2 cellular contexts compared by ENCODE assay signal in genomic region chr2:196171248-196171871, GRCh38.
TF ChIP-seq lines count a peak whose summit lies in the region.

Gene STK17B (minus strand): TSS chr2:196171578. CDS start chr2:196163383, 8,195 bp downstream.

TF ChIP-seq in HCT116, 20 proteins besides CTCF, POLR2A, EP300 and RAD21 (continued from another document):
- TF ChIP-seq REST (IDR thresholded peaks at IDR 0.05; ENCODE audit: low read depth) (no peak), MAX (IDR thresholded peaks at IDR 0.05) (peak; percentile 70), ELF1 (IDR thresholded peaks at IDR 0.05; ENCODE audit: borderline replicate concordance, low read depth) (no peak), JUND (IDR thresholded peaks at IDR 0.05) (no peak), SRF (IDR thresholded peaks at IDR 0.05; ENCODE audit: low read depth) (no peak), ZNF274 (IDR thresholded peaks at IDR 0.05; ENCODE audit: low read depth, low read length) (no peak), EGR1 (IDR thresholded peaks at IDR 0.05; ENCODE audit: low read depth) (0 out of 2 replicates have a peak, but pooled peaks have one; percentile 13), POLR2AphosphoS5 (IDR thresholded peaks at IDR 0.05; ENCODE audit: low read depth, low read length) (peak; percentile 98)

TF ChIP-seq in SK-N-SH, 30 proteins besides CTCF, POLR2A, EP300 and RAD21 (continued from another document):
- TF ChIP-seq REST (IDR thresholded peaks at IDR 0.05; ENCODE audit: low read depth, low read length) (peak; percentile 71; the same call in 1 of the 2 replicates), NRF1 (IDR thresholded peaks at IDR 0.05; ENCODE audit: low read depth, low read length) (peak; percentile 36; the same call in 1 of the 2 replicates), TAF1 (IDR thresholded peaks at IDR 0.05; ENCODE audit: borderline replicate concordance, low read depth, low read length) (peak; percentile 100), CHD2 (IDR thresholded peaks at IDR 0.05; ENCODE audit: low read length, partially characterized antibody) (peak; percentile 17), USF1 (IDR thresholded peaks at IDR 0.05; ENCODE audit: borderline replicate concordance, low read depth) (peak; percentile 94), MXI1 (IDR thresholded peaks at IDR 0.05; ENCODE audit: low read depth, low read length) (peak; percentile 34; the same call in 1 of the 2 replicates), TEAD4 (IDR thresholded peaks at IDR 0.05; ENCODE audit: borderline replicate concordance, insufficient read depth) (no peak), JUND (IDR thresholded peaks at IDR 0.05) (no peak), MAX (IDR thresholded peaks at IDR 0.05; ENCODE audit: low read depth) (0 out of 2 replicates have a peak, but pooled peaks have one; percentile 40), GATA2 (CRISPR knock-in tag; IDR thresholded peaks at IDR 0.05) (no peak)
- TF ChIP-seq, protein P1, sequence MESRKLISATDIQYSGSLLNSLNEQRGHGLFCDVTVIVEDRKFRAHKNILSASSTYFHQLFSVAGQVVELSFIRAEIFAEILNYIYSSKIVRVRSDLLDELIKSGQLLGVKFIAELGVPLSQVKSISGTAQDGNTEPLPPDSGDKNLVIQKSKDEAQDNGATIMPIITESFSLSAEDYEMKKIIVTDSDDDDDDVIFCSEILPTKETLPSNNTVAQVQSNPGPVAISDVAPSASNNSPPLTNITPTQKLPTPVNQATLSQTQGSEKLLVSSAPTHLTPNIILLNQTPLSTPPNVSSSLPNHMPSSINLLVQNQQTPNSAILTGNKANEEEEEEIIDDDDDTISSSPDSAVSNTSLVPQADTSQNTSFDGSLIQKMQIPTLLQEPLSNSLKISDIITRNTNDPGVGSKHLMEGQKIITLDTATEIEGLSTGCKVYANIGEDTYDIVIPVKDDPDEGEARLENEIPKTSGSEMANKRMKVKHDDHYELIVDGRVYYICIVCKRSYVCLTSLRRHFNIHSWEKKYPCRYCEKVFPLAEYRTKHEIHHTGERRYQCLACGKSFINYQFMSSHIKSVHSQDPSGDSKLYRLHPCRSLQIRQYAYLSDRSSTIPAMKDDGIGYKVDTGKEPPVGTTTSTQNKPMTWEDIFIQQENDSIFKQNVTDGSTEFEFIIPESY (IDR thresholded peaks at IDR 0.05; ENCODE audit: borderline replicate concordance, low read depth) = no peak
